Comparison of ENCODE assay signal across 1 cellular context in genomic region chr22:50250555-50251471, GRCh38.
A peak's percentile ranks its signal among the peaks of the same experiment; 100 is the strongest.
TF ChIP-seq lines count a peak whose summit lies in the region.

HDAC10 (minus strand) TSS chr22:50251265; CDS start chr22:50251032, 233 bp downstream.

TF ChIP-seq in HepG2, 621 proteins besides CTCF, POLR2A, EP300 and RAD21 (continued from another document and continues in another):
- TF ChIP-seq ZNF703 (CRISPR knock-in tag; IDR thresholded peaks at IDR 0.05; ENCODE audit: borderline replicate concordance) (peak; percentile 9; the same call in 1 of the 2 replicates), GFI1 (CRISPR knock-in tag; IDR thresholded peaks at IDR 0.05; ENCODE audit: borderline replicate concordance) (peak; percentile 5; the same call in 1 of the 2 replicates), ZSCAN25 (CRISPR knock-in tag; IDR thresholded peaks at IDR 0.05) (0 out of 2 replicates have a peak, but pooled peaks have one; percentile 22), ZNF142 (CRISPR knock-in tag; IDR thresholded peaks at IDR 0.05) (no peak), NRL (CRISPR knock-in tag; IDR thresholded peaks at IDR 0.05; ENCODE audit: borderline replicate concordance) (peak; percentile 72; the same call in 1 of the 2 replicates), NFIB (CRISPR knock-in tag; IDR thresholded peaks at IDR 0.05; ENCODE audit: borderline replicate concordance) (no peak), NKX3-1 (CRISPR knock-in tag; IDR thresholded peaks at IDR 0.05) (no peak), ATF5 (CRISPR knock-in tag; IDR thresholded peaks at IDR 0.05; ENCODE audit: low read depth) (no peak), ZSCAN20 (CRISPR knock-in tag; IDR thresholded peaks at IDR 0.05; ENCODE audit: borderline replicate concordance) (no peak), NFKB2 (CRISPR knock-in tag; IDR thresholded peaks at IDR 0.05; ENCODE audit: borderline replicate concordance) (peak; percentile 33; the same call in 1 of the 2 replicates), ZFAT (CRISPR knock-in tag; conservative IDR thresholded peaks at IDR 0.05) (no peak), ARHGAP35 (CRISPR knock-in tag; IDR thresholded peaks at IDR 0.05; ENCODE audit: borderline replicate concordance) (no peak), ZNF780A (CRISPR knock-in tag; IDR thresholded peaks at IDR 0.05) (no peak), MXD1 (CRISPR knock-in tag; IDR thresholded peaks at IDR 0.05) (peak; percentile 59; the same call in 1 of the 2 replicates), MTF2 (CRISPR knock-in tag; IDR thresholded peaks at IDR 0.05; ENCODE audit: borderline replicate concordance) (peak; percentile 92; the same call in 1 of the 2 replicates), SMYD3 (CRISPR knock-in tag; IDR thresholded peaks at IDR 0.05) (0 out of 2 replicates have a peak, but pooled peaks have one; percentile 49), ZNF556 (CRISPR knock-in tag; IDR thresholded peaks at IDR 0.05; ENCODE audit: borderline replicate concordance) (peak; percentile 63; the same call in 1 of the 2 replicates), HDAC1 (CRISPR knock-in tag; IDR thresholded peaks at IDR 0.05) (peak; percentile 66), KLF9 (CRISPR knock-in tag; IDR thresholded peaks at IDR 0.05; ENCODE audit: low read depth) (no peak), CBX2 (IDR thresholded peaks at IDR 0.05; ENCODE audit: low read depth, low read length) (no peak), CBX2 (CRISPR knock-in tag; IDR thresholded peaks at IDR 0.05; ENCODE audit: low read depth) (0 out of 2 replicates have a peak, but pooled peaks have one; percentile 8), ZSCAN21 (CRISPR knock-in tag; IDR thresholded peaks at IDR 0.05; ENCODE audit: borderline replicate concordance) (peak; percentile 40; the same call in 1 of the 2 replicates), GABPB1 (CRISPR knock-in tag; IDR thresholded peaks at IDR 0.05) (peak; percentile 88), ZNF644 (CRISPR knock-in tag; IDR thresholded peaks at IDR 0.05; ENCODE audit: low read depth) (no peak), ZNF501 (CRISPR knock-in tag; IDR thresholded peaks at IDR 0.05) (peak; percentile 74), HNRNPLL (IDR thresholded peaks at IDR 0.05; ENCODE audit: low read depth, low read length, poor library complexity, severe bottlenecking) (peak; percentile 56), CBFB (CRISPR knock-in tag; IDR thresholded peaks at IDR 0.05) (peak; percentile 18; the same call in 1 of the 2 replicates), PAF1 (CRISPR knock-in tag; IDR thresholded peaks at IDR 0.05) (no peak; the same call in 1 of the 2 replicates), ZKSCAN1 (IDR thresholded peaks at IDR 0.05; ENCODE audit: low read length) (no peak), ELF3 (CRISPR knock-in tag; IDR thresholded peaks at IDR 0.05) (peak; percentile 40; the same call in 1 of the 2 replicates), ZNF160 (CRISPR knock-in tag; IDR thresholded peaks at IDR 0.05) (peak; percentile 9; the same call in 1 of the 2 replicates), ZNF44 (CRISPR knock-in tag; IDR thresholded peaks at IDR 0.05) (no peak), HDAC2 (CRISPR knock-in tag; IDR thresholded peaks at IDR 0.05) (peak; percentile 6; the same call in 1 of the 2 replicates), ETV5 (CRISPR knock-in tag; IDR thresholded peaks at IDR 0.05; ENCODE audit: borderline replicate concordance) (peak; percentile 62), SAP130 (CRISPR knock-in tag; IDR thresholded peaks at IDR 0.05; ENCODE audit: low read depth) (peak; percentile 77), ARID4A (CRISPR knock-in tag; IDR thresholded peaks at IDR 0.05; ENCODE audit: borderline replicate concordance) (peak; percentile 92), SIN3A (IDR thresholded peaks at IDR 0.05; ENCODE audit: borderline replicate concordance, low read depth, low read length) (peak; percentile 78; the same call in 1 of the 2 replicates), JUNB (CRISPR knock-in tag; IDR thresholded peaks at IDR 0.05; ENCODE audit: borderline replicate concordance) (no peak), HOXA5 (CRISPR knock-in tag; IDR thresholded peaks at IDR 0.05) (peak; percentile 61; the same call in 1 of the 2 replicates), WIZ (CRISPR knock-in tag; IDR thresholded peaks at IDR 0.05) (no peak), KLF16 (CRISPR knock-in tag; IDR thresholded peaks at IDR 0.05) (0 out of 4 replicates have a peak, but pooled peaks have one; percentile 40 to 47), ZNF224 (CRISPR knock-in tag; IDR thresholded peaks at IDR 0.05) (peak; percentile 75; the same call in 1 of the 2 replicates), ESRRA (CRISPR knock-in tag; IDR thresholded peaks at IDR 0.05; ENCODE audit: low read depth) (no peak; the same call in 1 of the 2 replicates), FOSL1 (CRISPR knock-in tag; IDR thresholded peaks at IDR 0.05; ENCODE audit: borderline replicate concordance) (no peak), ZNF563 (CRISPR knock-in tag; IDR thresholded peaks at IDR 0.05) (peak; percentile 70; the same call in 1 of the 2 replicates), IKZF4 (CRISPR knock-in tag; IDR thresholded peaks at IDR 0.05; ENCODE audit: borderline replicate concordance, low read depth, not compliant biosample characterization) (peak; percentile 53), ZNF230 (CRISPR knock-in tag; IDR thresholded peaks at IDR 0.05) (peak; percentile 60; the same call in 1 of the 2 replicates), POLR2G (IDR thresholded peaks at IDR 0.05; ENCODE audit: low read depth, low read length) (peak; percentile 73)
- TF ChIP-seq, protein P1, sequence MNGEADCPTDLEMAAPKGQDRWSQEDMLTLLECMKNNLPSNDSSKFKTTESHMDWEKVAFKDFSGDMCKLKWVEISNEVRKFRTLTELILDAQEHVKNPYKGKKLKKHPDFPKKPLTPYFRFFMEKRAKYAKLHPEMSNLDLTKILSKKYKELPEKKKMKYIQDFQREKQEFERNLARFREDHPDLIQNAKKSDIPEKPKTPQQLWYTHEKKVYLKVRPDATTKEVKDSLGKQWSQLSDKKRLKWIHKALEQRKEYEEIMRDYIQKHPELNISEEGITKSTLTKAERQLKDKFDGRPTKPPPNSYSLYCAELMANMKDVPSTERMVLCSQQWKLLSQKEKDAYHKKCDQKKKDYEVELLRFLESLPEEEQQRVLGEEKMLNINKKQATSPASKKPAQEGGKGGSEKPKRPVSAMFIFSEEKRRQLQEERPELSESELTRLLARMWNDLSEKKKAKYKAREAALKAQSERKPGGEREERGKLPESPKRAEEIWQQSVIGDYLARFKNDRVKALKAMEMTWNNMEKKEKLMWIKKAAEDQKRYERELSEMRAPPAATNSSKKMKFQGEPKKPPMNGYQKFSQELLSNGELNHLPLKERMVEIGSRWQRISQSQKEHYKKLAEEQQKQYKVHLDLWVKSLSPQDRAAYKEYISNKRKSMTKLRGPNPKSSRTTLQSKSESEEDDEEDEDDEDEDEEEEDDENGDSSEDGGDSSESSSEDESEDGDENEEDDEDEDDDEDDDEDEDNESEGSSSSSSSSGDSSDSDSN (CRISPR knock-in tag; IDR thresholded peaks at IDR 0.05): peak; percentile 84
- TF ChIP-seq, protein P2, sequence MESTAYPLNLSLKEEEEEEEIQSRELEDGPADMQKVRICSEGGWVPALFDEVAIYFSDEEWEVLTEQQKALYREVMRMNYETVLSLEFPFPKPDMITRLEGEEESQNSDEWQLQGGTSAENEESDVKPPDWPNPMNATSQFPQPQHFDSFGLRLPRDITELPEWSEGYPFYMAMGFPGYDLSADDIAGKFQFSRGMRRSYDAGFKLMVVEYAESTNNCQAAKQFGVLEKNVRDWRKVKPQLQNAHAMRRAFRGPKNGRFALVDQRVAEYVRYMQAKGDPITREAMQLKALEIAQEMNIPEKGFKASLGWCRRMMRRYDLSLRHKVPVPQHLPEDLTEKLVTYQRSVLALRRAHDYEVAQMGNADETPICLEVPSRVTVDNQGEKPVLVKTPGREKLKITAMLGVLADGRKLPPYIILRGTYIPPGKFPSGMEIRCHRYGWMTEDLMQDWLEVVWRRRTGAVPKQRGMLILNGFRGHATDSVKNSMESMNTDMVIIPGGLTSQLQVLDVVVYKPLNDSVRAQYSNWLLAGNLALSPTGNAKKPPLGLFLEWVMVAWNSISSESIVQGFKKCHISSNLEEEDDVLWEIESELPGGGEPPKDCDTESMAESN (CRISPR knock-in tag; conservative IDR thresholded peaks at IDR 0.05): peak; percentile 74
- TF ChIP-seq, protein P3, sequence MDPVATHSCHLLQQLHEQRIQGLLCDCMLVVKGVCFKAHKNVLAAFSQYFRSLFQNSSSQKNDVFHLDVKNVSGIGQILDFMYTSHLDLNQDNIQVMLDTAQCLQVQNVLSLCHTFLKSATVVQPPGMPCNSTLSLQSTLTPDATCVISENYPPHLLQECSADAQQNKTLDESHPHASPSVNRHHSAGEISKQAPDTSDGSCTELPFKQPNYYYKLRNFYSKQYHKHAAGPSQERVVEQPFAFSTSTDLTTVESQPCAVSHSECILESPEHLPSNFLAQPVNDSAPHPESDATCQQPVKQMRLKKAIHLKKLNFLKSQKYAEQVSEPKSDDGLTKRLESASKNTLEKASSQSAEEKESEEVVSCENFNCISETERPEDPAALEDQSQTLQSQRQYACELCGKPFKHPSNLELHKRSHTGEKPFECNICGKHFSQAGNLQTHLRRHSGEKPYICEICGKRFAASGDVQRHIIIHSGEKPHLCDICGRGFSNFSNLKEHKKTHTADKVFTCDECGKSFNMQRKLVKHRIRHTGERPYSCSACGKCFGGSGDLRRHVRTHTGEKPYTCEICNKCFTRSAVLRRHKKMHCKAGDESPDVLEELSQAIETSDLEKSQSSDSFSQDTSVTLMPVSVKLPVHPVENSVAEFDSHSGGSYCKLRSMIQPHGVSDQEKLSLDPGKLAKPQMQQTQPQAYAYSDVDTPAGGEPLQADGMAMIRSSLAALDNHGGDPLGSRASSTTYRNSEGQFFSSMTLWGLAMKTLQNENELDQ (CRISPR knock-in tag; IDR thresholded peaks at IDR 0.05; ENCODE audit: borderline replicate concordance): no peak
